Comparison of ENCODE assay signal across 8 cellular contexts in genomic region chr16:88706288-88706964, GRCh38. TPM values are rescaled to one million over a fixed set of nuclear protein-coding genes. Genes with fewer than 3 reads are reported as not detected.
DNase-seq lines count a peak whose midpoint lies in the region; ATAC-seq lines count a peak whose summit lies in the region.

TSS of gene CTU2 (plus strand) at chr16:88706503. CDS start at chr16:88706531, 28 bp downstream.
TSS of gene RNF166 (minus strand) at chr16:88706408. CDS start at chr16:88706325, 83 bp downstream.

- H3K9me3 ChIP-seq in endocrine pancreas (ENCODE audit: control insufficient read depth, low read length): no peaks in the 10 kb centered on the region

- H3K36me3 ChIP-seq in endocrine pancreas (ENCODE audit: control insufficient read depth, insufficient read depth, low read length) (no peaks in the 10 kb centered on the region), mesendoderm (ENCODE audit: control insufficient read depth, insufficient read depth, low read length) (no peaks in the 10 kb centered on the region)

- H2AK5ac ChIP-seq in mesendoderm (ENCODE audit: low read length): no peak within 1 kb of the TSS

- H3K4me2 ChIP-seq in mesendoderm (ENCODE audit: low read length): peak within 1 kb of the TSS; percentile 98

- H3K18ac ChIP-seq in mesendoderm (ENCODE audit: low read length): peak within 1 kb of the TSS; percentile 81

- no peak within 1 kb of the TSS for H2BK15ac ChIP-seq in mesendoderm (replicated peaks; ENCODE audit: low read depth)

- H4K8ac ChIP-seq in mesendoderm (ENCODE audit: low read depth, low read length): no peak within 1 kb of the TSS

- CTCF ChIA-PET in activated CD8-positive, alpha-beta memory T cell treated with anti-CD3 and anti-CD28 coated beads, Interleukin-2, amount 10 ng/mL, durations not matched to agents 7 days and 5 days (lab: Charles Lee): interaction anchor here (1.0 to 2.0 kb wide), 5 partner anchors 11 to 87 kb away, joined by 3 to 16 read pairs (median 5); no protein-coding TSS in a partner anchor

- H3K27ac Mint-ChIP-seq in activated CD8-positive, alpha-beta memory T cell treated with anti-CD3 and anti-CD28 coated beads, Interleukin-2, amount 10 ng/mL, durations not matched to agents 7 days and 5 days: peak within 1 kb of the TSS; percentile 98

- H3K23ac ChIP-seq in mesendoderm (ENCODE audit: low read length): no peak within 1 kb of the TSS

- no peak within 1 kb of the TSS for H3K27ac ChIP-seq in mesendoderm (ENCODE audit: low read depth, low read length)

- no peak within 1 kb of the TSS for H4K5ac ChIP-seq in mesendoderm (ENCODE audit: low read length)

- H3K4me3 ChIP-seq in endocrine pancreas (ENCODE audit: control insufficient read depth, insufficient read depth, low read length): peak within 1 kb of the TSS; percentile 62
- H3K4me3 ChIP-seq in mesendoderm (ENCODE audit: low read length): peak within 1 kb of the TSS; percentile 81

- H3K9ac ChIP-seq in endocrine pancreas (ENCODE audit: control insufficient read depth, insufficient read depth, low read length) (peak within 1 kb of the TSS; percentile 80), mesendoderm (ENCODE audit: low read length) (peak within 1 kb of the TSS; percentile 82)

- H3K4me1 ChIP-seq in endocrine pancreas (ENCODE audit: control insufficient read depth, insufficient read depth, low read length): peaks cover 4% of the 10 kb centered on the region
- no peaks in the 10 kb centered on the region for H3K4me1 ChIP-seq in mesendoderm (ENCODE audit: control insufficient read depth, low read depth, low read length)

- H3K79me1 ChIP-seq in mesendoderm (ENCODE audit: low read length): peaks cover 18% of the 10 kb centered on the region

- no peak within 1 kb of the TSS for H2BK120ac ChIP-seq in mesendoderm (ENCODE audit: low read depth, low read length)

- DNase-seq in C1 segment of cervical spinal cord (lab: John Stamatoyannopoulos, UW): peak; percentile 17 to 92 (median 73)
- DNase-seq in NOMO-1 treated with DMSO at 0.1 percent for 48 hours (lab: John Stamatoyannopoulos, UW; ENCODE audit: unreplicated experiment): peak; percentile 74
- DNase-seq in activated CD8-positive, alpha-beta memory T cell treated with anti-CD3 and anti-CD28 coated beads, Interleukin-2, amount 10 ng/mL, durations not matched to agents 7 days and 5 days: peak; percentile 95
- DNase-seq in mesendoderm: peak; percentile 92
- peak; percentile 91 for DNase-seq in stimulated activated CD8-positive, alpha-beta memory T cell treated with anti-CD3 and anti-CD28 coated beads, Interleukin-12 subunit alpha, Interleukin-12 subunit beta, amount 100 ng/mL, for 4 hours (ENCODE audit: low read depth)

- H3K56ac ChIP-seq in mesendoderm (ENCODE audit: low read length): peak within 1 kb of the TSS; percentile 94

- no peak within 1 kb of the TSS for H2BK5ac ChIP-seq in mesendoderm (ENCODE audit: low read length)

- H3K27me3 Mint-ChIP-seq in activated CD8-positive, alpha-beta memory T cell treated with anti-CD3 and anti-CD28 coated beads, Interleukin-2, amount 10 ng/mL, durations not matched to agents 7 days and 5 days: no peaks in the 10 kb centered on the region

- peak; percentile 81 for ATAC-seq in GM19324 (IDR thresholded peaks at IDR 0.05; ENCODE audit: low FRiP score, unreplicated experiment)
- ATAC-seq in HG03469 (IDR thresholded peaks at IDR 0.05; ENCODE audit: unreplicated experiment): peak; percentile 44
- ATAC-seq in activated CD8-positive, alpha-beta memory T cell treated with anti-CD3 and anti-CD28 coated beads, Interleukin-2, amount 10 ng/mL, durations not matched to agents 7 days and 5 days: peak; percentile 70

- no peaks in the 10 kb centered on the region for H3K9me3 Mint-ChIP-seq in activated CD8-positive, alpha-beta memory T cell treated with anti-CD3 and anti-CD28 coated beads, Interleukin-2, amount 10 ng/mL, durations not matched to agents 7 days and 5 days (ENCODE audit: low read depth)

- H3K4me1 Mint-ChIP-seq in activated CD8-positive, alpha-beta memory T cell treated with anti-CD3 and anti-CD28 coated beads, Interleukin-2, amount 10 ng/mL, durations not matched to agents 7 days and 5 days: peaks cover 46% of the 10 kb centered on the region

- H3K36me3 Mint-ChIP-seq in activated CD8-positive, alpha-beta memory T cell treated with anti-CD3 and anti-CD28 coated beads, Interleukin-2, amount 10 ng/mL, durations not matched to agents 7 days and 5 days: peaks cover 6% of the 10 kb centered on the region

- H3K4ac ChIP-seq in mesendoderm (ENCODE audit: low read depth, low read length): peak within 1 kb of the TSS; percentile 70

- H3K27me3 ChIP-seq in endocrine pancreas (ENCODE audit: control insufficient read depth, insufficient read depth, low read length): no peaks in the 10 kb centered on the region
- H3K27me3 ChIP-seq in mesendoderm (ENCODE audit: insufficient read depth, low read length, poor library complexity): no peaks in the 10 kb centered on the region

- WGBS in mesendoderm (ENCODE audit: extremely low coverage, insufficient coverage, low lambda C conversion rate): no CpG with 5 or more reads among the region's 76 CpGs

- peak within 1 kb of the TSS; percentile 89 for H3K4me3 Mint-ChIP-seq in activated CD8-positive, alpha-beta memory T cell treated with anti-CD3 and anti-CD28 coated beads, Interleukin-2, amount 10 ng/mL, durations not matched to agents 7 days and 5 days

- peaks cover 8% of the 10 kb centered on the region for H3K79me2 ChIP-seq in mesendoderm (ENCODE audit: control insufficient read depth, insufficient read depth, low read length)

RNA-seq across cellular contexts. Expression of gene CTU2, which starts in this region (rescaled TPM):
- total RNA-seq in activated CD8-positive, alpha-beta memory T cell treated with anti-CD3 and anti-CD28 coated beads, Interleukin-2, amount 10 ng/mL, durations not matched to agents 7 days and 5 days: 10 to 100 TPM; 31.1 to 40.0 TPM
- 71.4 TPM for polyA plus RNA-seq in mesendoderm (2013, experiment 1 of 2)
- polyA plus RNA-seq in mesendoderm (2013, experiment 2 of 2): 64.6 TPM

RNA-seq across cellular contexts. Expression of gene RNF166, which starts in this region (rescaled TPM):
- 100 to 1,000 TPM; 124 to 174 TPM for total RNA-seq in activated CD8-positive, alpha-beta memory T cell treated with anti-CD3 and anti-CD28 coated beads, Interleukin-2, amount 10 ng/mL, durations not matched to agents 7 days and 5 days
- 16.0 TPM for polyA plus RNA-seq in mesendoderm (2013, experiment 1 of 2)
- polyA plus RNA-seq in mesendoderm (2013, experiment 2 of 2): 17.0 TPM
